1 cellular context compared by ENCODE assay signal in the genomic region with DNA sequence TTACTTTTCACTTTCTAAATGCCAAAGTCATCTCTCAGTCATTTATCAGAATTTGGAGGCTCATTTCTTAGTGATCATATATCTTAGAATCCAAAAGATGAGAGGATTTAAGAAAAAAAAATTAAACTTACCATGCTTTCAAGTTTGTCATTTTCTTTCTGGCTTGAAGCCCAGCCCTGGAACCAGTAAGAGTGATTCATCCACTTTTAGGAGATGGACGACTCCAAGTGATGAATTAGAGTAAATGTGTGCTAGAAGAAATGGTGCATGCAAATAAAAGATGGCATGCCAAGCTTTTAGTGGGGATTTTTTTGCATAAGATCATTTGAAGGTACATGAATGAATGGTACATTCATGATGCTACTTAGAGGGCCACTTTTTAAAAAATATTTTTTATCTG.
TF ChIP-seq lines count a peak whose summit lies in the region.

No MANE protein-coding gene starts in this region.

TF ChIP-seq in SK-N-SH treated with all-trans-retinoic acid at 6 μM for 48 hours, 23 proteins besides CTCF, POLR2A, EP300 and RAD21 (continued from another document):
- TF ChIP-seq, protein P1, sequence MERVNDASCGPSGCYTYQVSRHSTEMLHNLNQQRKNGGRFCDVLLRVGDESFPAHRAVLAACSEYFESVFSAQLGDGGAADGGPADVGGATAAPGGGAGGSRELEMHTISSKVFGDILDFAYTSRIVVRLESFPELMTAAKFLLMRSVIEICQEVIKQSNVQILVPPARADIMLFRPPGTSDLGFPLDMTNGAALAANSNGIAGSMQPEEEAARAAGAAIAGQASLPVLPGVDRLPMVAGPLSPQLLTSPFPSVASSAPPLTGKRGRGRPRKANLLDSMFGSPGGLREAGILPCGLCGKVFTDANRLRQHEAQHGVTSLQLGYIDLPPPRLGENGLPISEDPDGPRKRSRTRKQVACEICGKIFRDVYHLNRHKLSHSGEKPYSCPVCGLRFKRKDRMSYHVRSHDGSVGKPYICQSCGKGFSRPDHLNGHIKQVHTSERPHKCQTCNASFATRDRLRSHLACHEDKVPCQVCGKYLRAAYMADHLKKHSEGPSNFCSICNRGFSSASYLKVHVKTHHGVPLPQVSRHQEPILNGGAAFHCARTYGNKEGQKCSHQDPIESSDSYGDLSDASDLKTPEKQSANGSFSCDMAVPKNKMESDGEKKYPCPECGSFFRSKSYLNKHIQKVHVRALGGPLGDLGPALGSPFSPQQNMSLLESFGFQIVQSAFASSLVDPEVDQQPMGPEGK (CRISPR knock-in tag; IDR thresholded peaks at IDR 0.05; ENCODE audit: borderline replicate concordance), result no peak
